18 cellular contexts compared by ENCODE assay signal in genomic region chr10:132069122-132069848, GRCh38. TPM values are rescaled to one million over a fixed set of nuclear protein-coding genes. Genes with fewer than 3 reads are reported as not detected.
DNase-seq lines count a peak whose midpoint lies in the region; ATAC-seq and TF ChIP-seq lines count a peak whose summit lies in the region.
"Had no signal": no experiment of that assay in that cellular context is flagged by ENCODE, and none has a peak within 500 bp of the region (broad histone marks: within the 10 kb centered on the region; RNA-seq: fewer than 3 reads in every experiment).

No MANE protein-coding gene starts in this region.

- peaks cover 18 to 32% (median 23%) of the 10 kb centered on the region in 4 donors for H3K4me1 ChIP-seq in esophagus muscularis mucosa
- H3K4me1 ChIP-seq in vagina = peaks cover 18% of the 10 kb centered on the region
- H3K4me1 ChIP-seq in CD8-positive, alpha-beta T cell (ENCODE audit: insufficient read depth, low read length) = no peaks in the 10 kb centered on the region

- H3K27me3 Mint-ChIP-seq in CD8-positive, alpha-beta T cell (ENCODE audit: low read depth) = peaks cover 21% of the 10 kb centered on the region

- H3K9me3 Mint-ChIP-seq in CD8-positive, alpha-beta T cell = peaks cover 4% of the 10 kb centered on the region

- TF ChIP-seq EP300 in esophagus muscularis mucosa (IDR thresholded peaks at IDR 0.05) = no peak

- H3K4me3 ChIP-seq in H7 (ENCODE audit: insufficient read depth, low read depth, low read length) = no peak overlapping the region
- H3K4me3 ChIP-seq in esophagus muscularis mucosa = no peak overlapping the region
- no peak overlapping the region for H3K4me3 ChIP-seq in vagina
- no peak overlapping the region for H3K4me3 ChIP-seq in CD8-positive, alpha-beta T cell (ENCODE audit: low read depth, low read length)
- H3K4me3 ChIP-seq: BLaER1 treated with 17β-estradiol and CSF1 and Interleukin-3, amounts not matched to agents 10 nM and 100 nM; GM12878; GM23248 had no signal

- intact Hi-C loops in esophagus muscularis mucosa (cut with DNase I) = no loop called here
- intact Hi-C loops in posterior vena cava (cut with DNase I) = no loop called here
- intact Hi-C loops in vagina (cut with DNase I) = no loop called here
- intact Hi-C loops in CD8-positive, alpha-beta T cell (cut with DNase I, micrococcal nuclease) = no loop called here

- DNase-seq in H7 = peak; percentile 6
- peak; percentile 74 for DNase-seq in esophagus muscularis mucosa (ENCODE audit: extremely low spot score)
- DNase-seq in posterior vena cava (ENCODE audit: low spot score) = peak; percentile 37
- DNase-seq in vagina (ENCODE audit: extremely low spot score in 2 of 2) = peak; percentile 60 to 87
- DNase-seq in NCI-H226 = no peak
- no peak for DNase-seq in CD8-positive, alpha-beta T cell
- DNase-seq: CD8-positive, alpha-beta memory T cell; COR-L47; DMS 273 treated with DMSO at 0.1 percent for 48 hours; DMS53; DND-41; EL; GM23248; HCEC 1CT had no signal

- no peaks in the 10 kb centered on the region for H3K36me3 Mint-ChIP-seq in CD8-positive, alpha-beta T cell
- H3K36me3 Mint-ChIP-seq: CD8-positive, alpha-beta memory T cell had no signal

- 86% methylated on average over 7 of the region's 8 CpGs for WGBS in esophagus muscularis mucosa

- no peak overlapping the region for H3K4me3 Mint-ChIP-seq in CD8-positive, alpha-beta T cell
- H3K4me3 Mint-ChIP-seq: B cell; CD8-positive, alpha-beta memory T cell had no signal

- H3K27me3 ChIP-seq in H7 (ENCODE audit: control insufficient read depth, insufficient read depth, low read length) = no peaks in the 10 kb centered on the region
- no peaks in the 10 kb centered on the region for H3K27me3 ChIP-seq in esophagus muscularis mucosa
- no peaks in the 10 kb centered on the region for H3K27me3 ChIP-seq in vagina
- no peaks in the 10 kb centered on the region for H3K27me3 ChIP-seq in CD8-positive, alpha-beta T cell (ENCODE audit: insufficient read depth, low read length)

- TF ChIP-seq CTCF in esophagus muscularis mucosa (IDR thresholded peaks at IDR 0.05) = no peak
- no peak for TF ChIP-seq CTCF in vagina (IDR thresholded peaks at IDR 0.05)
- no peak for TF ChIP-seq CTCF in CD8-positive, alpha-beta T cell (IDR thresholded peaks at IDR 0.05)

- peaks cover 6% of the 10 kb centered on the region for H3K4me1 Mint-ChIP-seq in CD8-positive, alpha-beta T cell (ENCODE audit: low read depth)

- H3K27ac ChIP-seq in esophagus muscularis mucosa (replicated peaks in 1 of 4) (no peak overlapping the region), vagina (no peak overlapping the region)
- H3K27ac ChIP-seq in CD8-positive, alpha-beta T cell (ENCODE audit: low read depth, low read length) = no peak overlapping the region
- H3K27ac ChIP-seq: BLaER1 treated with 17β-estradiol and CSF1 and Interleukin-3, amounts not matched to agents 10 nM and 100 nM; GM23248; HL-60 had no signal

- ATAC-seq in CD8-positive, alpha-beta T cell = no peak
- ATAC-seq: GM12878 had no signal

- no peak overlapping the region for H3K27ac Mint-ChIP-seq in CD8-positive, alpha-beta T cell
- H3K27ac Mint-ChIP-seq: B cell; CD8-positive, alpha-beta memory T cell had no signal

- CTCF ChIA-PET in CD8-positive, alpha-beta T cell (lab: Charles Lee) = no interaction called here

- POLR2A ChIA-PET in CD8-positive, alpha-beta T cell (lab: Charles Lee) = no interaction called here

- TF ChIP-seq POLR2A in esophagus muscularis mucosa (IDR thresholded peaks at IDR 0.05; ENCODE audit: low read depth) = no peak
- TF ChIP-seq POLR2A in vagina (IDR thresholded peaks at IDR 0.05) = no peak

- peaks cover 0 to 9% (median 3%) of the 10 kb centered on the region in 4 donors for H3K9me3 ChIP-seq in esophagus muscularis mucosa
- no peaks in the 10 kb centered on the region for H3K9me3 ChIP-seq in vagina
- no peaks in the 10 kb centered on the region for H3K9me3 ChIP-seq in CD8-positive, alpha-beta T cell (ENCODE audit: low read length)

- H3K36me3 ChIP-seq in H7 (replicated peaks; ENCODE audit: control insufficient read depth, insufficient read depth, low read length) (no peaks in the 10 kb centered on the region), esophagus muscularis mucosa (no peaks in the 10 kb centered on the region), vagina (no peaks in the 10 kb centered on the region)
- H3K36me3 ChIP-seq in CD8-positive, alpha-beta T cell (ENCODE audit: insufficient read depth, low read length) = no peaks in the 10 kb centered on the region
- H3K36me3 ChIP-seq: BLaER1 treated with 17β-estradiol and CSF1 and Interleukin-3, amounts not matched to agents 10 nM and 100 nM had no signal

RNA-seq across cellular contexts. Expression of gene JAKMIP3, which starts 3.5 kb away (rescaled TPM):
- 0.42 and 0.63 TPM in 2 replicates for total RNA-seq in H7 (2014; rRNA removed; shearing (Covaris generic))
- total RNA-seq in esophagus muscularis mucosa (1 to 10 TPM in 2 of 4 donors, under 1 TPM in 2; 0.66 to 1.6 (median 0.97) TPM), posterior vena cava (under 1 TPM; 0.60 to 0.62 TPM), vagina (0.49 TPM)
- total RNA-seq in CD8-positive, alpha-beta T cell = under 1 TPM; 0.31 to 0.41 TPM
- total RNA-seq: GM12878, GM23248 had no signal

Comparison
In these comparisons a context has a peak if more than half of its experiments do, and no peak if none do; other contexts are left out.
1. DNase-seq: peak in H7 (single experiment), esophagus muscularis mucosa (single experiment), posterior vena cava (single experiment) and vagina (2 of 2); none in NCI-H226 (single experiment) and CD8-positive, alpha-beta T cell (0 of 7).